ENCODE assay signal across 21 cellular contexts in genomic region chr1:204358145-204358544, GRCh38. TPM values are rescaled to one million over a fixed set of nuclear protein-coding genes. Genes with fewer than 3 reads are reported as not detected.
DNase-seq lines count a peak whose midpoint lies in the region; ATAC-seq and TF ChIP-seq lines count a peak whose summit lies in the region.
"Had no signal": no experiment of that assay in that cellular context is flagged by ENCODE, and none has a peak within 500 bp of the region (broad histone marks: within the 10 kb centered on the region; RNA-seq: fewer than 3 reads in every experiment).

No MANE protein-coding gene starts in this region.

- H3K4me2 ChIP-seq in skeletal muscle satellite cell (ENCODE audit: low read length) = peak overlapping the region; percentile 58

- H3K4me1 Mint-ChIP-seq in glutamatergic neuron (ENCODE audit: low read depth, unreplicated experiment) = peaks cover 27% of the 10 kb centered on the region
- H3K4me1 Mint-ChIP-seq: CD4-positive, CD25-positive, alpha-beta regulatory T cell had no signal

- H3K36me3 ChIP-seq in skeletal muscle satellite cell (ENCODE audit: insufficient read depth, low read length) = no peaks in the 10 kb centered on the region
- H3K36me3 ChIP-seq: suprapubic skin had no signal

- H3K9me3 Mint-ChIP-seq in glutamatergic neuron (ENCODE audit: unreplicated experiment) = peaks cover 14% of the 10 kb centered on the region
- H3K9me3 Mint-ChIP-seq: activated naive CD4-positive, alpha-beta T cell treated with anti-CD3 and anti-CD28 coated beads, Interleukin-2, amount 50 U/mL, for 72 hours; activated T-cell treated with anti-CD3 and anti-CD28 coated beads, Interleukin-2, amount 50 U/mL, for 72 hours; neural crest cell; T-helper 2 cell treated with Interferon-gamma antibody and Interleukin-4, amounts not matched to agents 5 μg/mL and 100 μg/mL, for 36 hours had no signal

- DNase-seq in NCI-H82 (lab: John Stamatoyannopoulos, UW) (peak; percentile 69), NCI-H82 treated with DMSO at 0.1 percent for 48 hours (lab: John Stamatoyannopoulos, UW; ENCODE audit: unreplicated experiment) (no peak), NCI-H69 (lab: John Stamatoyannopoulos, UW) (peak; percentile 43), glutamatergic neuron (peak; percentile 63), germinal center (ENCODE audit: low spot score) (no peak), EL (no peak)
- DNase-seq: activated CD4-positive, CD25-positive, alpha-beta regulatory T cell treated with anti-CD3 and anti-CD28 coated beads, Interleukin-2, amount 50 U/mL, for 72 hours; activated CD8-positive, alpha-beta memory T cell treated with anti-CD3 and anti-CD28 coated beads for 24 hours; activated T-cell treated with anti-CD3 and anti-CD28 coated beads, Interleukin-2, amount 50 U/mL, for 72 hours; CD4-positive, CD25-positive, alpha-beta regulatory T cell; hippocampal formation; NCI-H1930; NCI-H774 had no signal

- peak overlapping the region; percentile 88 for H3K4me3 Mint-ChIP-seq in glutamatergic neuron (ENCODE audit: unreplicated experiment)
- H3K4me3 Mint-ChIP-seq: activated T-cell treated with anti-CD3 and anti-CD28 coated beads, Interleukin-2, amount 50 U/mL, for 72 hours; CD4-positive, CD25-positive, alpha-beta regulatory T cell; neural crest cell; T-helper 2 cell treated with Interferon-gamma antibody and Interleukin-4, amounts not matched to agents 5 μg/mL and 100 μg/mL, for 36 hours had no signal

- H3K4me1 ChIP-seq in skeletal muscle satellite cell (ENCODE audit: control insufficient read depth, insufficient read depth, low read length) = peaks cover 32% of the 10 kb centered on the region

- H3K27me3 ChIP-seq in skeletal muscle satellite cell (ENCODE audit: control insufficient read depth, insufficient read depth, low read length) = peaks cover 20% of the 10 kb centered on the region

- H3K9me3 ChIP-seq in skeletal muscle satellite cell (replicated peaks; ENCODE audit: low read length) = no peaks in the 10 kb centered on the region
- H3K9me3 ChIP-seq: suprapubic skin had no signal

- H3K9ac ChIP-seq in skeletal muscle satellite cell (ENCODE audit: low read depth, low read length) = no peak overlapping the region

- no peak for TF ChIP-seq CTCF in glutamatergic neuron (IDR thresholded peaks at IDR 0.05; ENCODE audit: partially characterized antibody, unreplicated experiment)

- H3K4me3 ChIP-seq in skeletal muscle satellite cell (ENCODE audit: low read length) = peak overlapping the region; percentile 46
- H3K4me3 ChIP-seq: suprapubic skin had no signal

- peak overlapping the region; percentile 99 for H3K27ac Mint-ChIP-seq in glutamatergic neuron (ENCODE audit: unreplicated experiment)
- H3K27ac Mint-ChIP-seq: activated naive CD4-positive, alpha-beta T cell treated with anti-CD3 and anti-CD28 coated beads, Interleukin-2, amount 50 U/mL, for 72 hours; activated T-cell treated with anti-CD3 and anti-CD28 coated beads, Interleukin-2, amount 50 U/mL, for 72 hours; T-helper 2 cell treated with Interferon-gamma antibody and Interleukin-4, amounts not matched to agents 5 μg/mL and 100 μg/mL, for 36 hours had no signal

- H3K27me3 Mint-ChIP-seq in glutamatergic neuron (ENCODE audit: unreplicated experiment) = peaks cover 16% of the 10 kb centered on the region

- no peak for ATAC-seq in HG02981 (IDR thresholded peaks at IDR 0.05; ENCODE audit: unreplicated experiment)
- ATAC-seq: activated naive CD4-positive, alpha-beta T cell treated with anti-CD3 and anti-CD28 coated beads, Interleukin-2, amount 50 U/mL, for 72 hours; activated T-cell treated with anti-CD3 and anti-CD28 coated beads, Interleukin-2, amount 50 U/mL, for 72 hours; HepG2 had no signal

- no peaks in the 10 kb centered on the region for H3K36me3 Mint-ChIP-seq in glutamatergic neuron (ENCODE audit: unreplicated experiment)
- H3K36me3 Mint-ChIP-seq: activated naive CD4-positive, alpha-beta T cell treated with anti-CD3 and anti-CD28 coated beads, Interleukin-2, amount 50 U/mL, for 72 hours; CD4-positive, CD25-positive, alpha-beta regulatory T cell had no signal

RNA-seq across cellular contexts. Expression of gene PLEKHA6, which starts 1.6 kb away (rescaled TPM):
- 72.7 TPM for total RNA-seq in glutamatergic neuron (ENCODE audit: unreplicated experiment)
- 1.0 and 3.3 TPM in 2 replicates for total RNA-seq in skeletal muscle satellite cell (2012; rRNA removed)
- total RNA-seq: SK-MEL-5 had no signal

RNA-seq across cellular contexts. Expression of gene PPP1R15B, which starts 53.5 kb away (rescaled TPM):
- total RNA-seq in glutamatergic neuron (ENCODE audit: unreplicated experiment) = 45.3 TPM
- total RNA-seq in skeletal muscle satellite cell (2012; rRNA removed) = 20.8 TPM in 2 replicates

Comparison
In these comparisons a context has a peak if more than half of its experiments do, and no peak if none do; other contexts are left out.
1. DNase-seq: peak in NCI-H82 (single experiment), NCI-H69 (single experiment) and glutamatergic neuron (single experiment); none in NCI-H82 treated with DMSO at 0.1 percent for 48 hours (single experiment), germinal center (single experiment) and EL (single experiment).